Comparison of ENCODE assay signal across 12 cellular contexts in the genomic region with DNA sequence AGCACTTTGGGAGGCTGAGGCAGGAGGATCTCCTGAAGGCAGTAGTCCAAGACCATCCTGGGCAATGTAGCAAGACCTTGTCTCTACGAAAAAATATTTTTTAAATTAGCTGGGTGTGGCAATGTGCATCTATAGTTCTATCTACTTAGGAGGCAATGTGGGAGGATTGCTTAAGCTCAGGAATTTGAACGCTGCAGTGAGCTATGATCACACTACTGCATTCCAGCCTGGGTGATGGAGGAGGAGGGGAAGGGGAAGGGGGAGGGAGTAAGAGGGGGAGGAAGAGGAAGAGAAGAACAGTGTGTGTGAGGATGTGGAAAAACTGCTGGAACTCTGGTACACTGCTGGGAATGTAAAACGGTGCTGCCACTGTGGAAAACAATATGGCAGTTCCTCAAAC. TPM values are rescaled to one million over a fixed set of nuclear protein-coding genes. Genes with fewer than 3 reads are reported as not detected.
DNase-seq lines count a peak whose midpoint lies in the region; ATAC-seq, FAIRE-seq and TF ChIP-seq lines count a peak whose summit lies in the region.
"Had no signal": no experiment of that assay in that cellular context is flagged by ENCODE, and none has a peak within 500 bp of the region (broad histone marks: within the 10 kb centered on the region; RNA-seq: fewer than 3 reads in every experiment).

No MANE protein-coding gene starts in this region.

- ATAC-seq in GM21786 (IDR thresholded peaks at IDR 0.05; ENCODE audit: unreplicated experiment) (no peak), HG03442 (IDR thresholded peaks at IDR 0.05; ENCODE audit: unreplicated experiment) (no peak)
- ATAC-seq: natural killer cell had no signal

- H3K4me3 ChIP-seq in fibroblast of lung (replicated peaks in 1 of 4; ENCODE audit: control extremely low read depth in 1 of 4, insufficient read depth in 1 of 4, low read depth in 3 of 4, low read length in 4 of 4): no peak overlapping the region

- no peak overlapping the region for H3K27ac Mint-ChIP-seq in neural crest cell (ENCODE audit: unreplicated experiment)
- H3K27ac Mint-ChIP-seq: natural killer cell had no signal

- peaks cover 8% of the 10 kb centered on the region for H3K4me1 ChIP-seq in fibroblast of lung (ENCODE audit: control insufficient read depth, extremely low read depth, insufficient read depth, low read length)

- no peaks in the 10 kb centered on the region for H3K4me1 Mint-ChIP-seq in neural crest cell

- no peak overlapping the region for H3K4me2 ChIP-seq in fibroblast of lung (ENCODE audit: extremely low read depth, insufficient read depth, low read length)

- H3K4me3 Mint-ChIP-seq in neural crest cell: peak overlapping the region; percentile 47
- H3K4me3 Mint-ChIP-seq: natural killer cell had no signal

- H3K79me2 ChIP-seq in fibroblast of lung (ENCODE audit: control insufficient read depth, insufficient read depth, low read length): no peaks in the 10 kb centered on the region

- no peaks in the 10 kb centered on the region for H3K27me3 ChIP-seq in fibroblast of lung (ENCODE audit: control insufficient read depth, insufficient read depth, low read length)

- no peaks in the 10 kb centered on the region for H4K20me1 ChIP-seq in fibroblast of lung (ENCODE audit: control insufficient read depth, extremely low read depth, insufficient read depth, low read length)

- no peaks in the 10 kb centered on the region for H3K9me3 Mint-ChIP-seq in neural crest cell
- H3K9me3 Mint-ChIP-seq: natural killer cell had no signal

- peaks cover 3% of the 10 kb centered on the region for H3K36me3 Mint-ChIP-seq in neural crest cell (ENCODE audit: low read depth)
- H3K36me3 Mint-ChIP-seq: natural killer cell had no signal

- H2AFZ ChIP-seq in fibroblast of lung (ENCODE audit: low read length): peak overlapping the region; percentile 31

- H3K9me3 ChIP-seq in fibroblast of lung (ENCODE audit: control insufficient read depth, insufficient read depth, low read depth, low read length): no peaks in the 10 kb centered on the region

- no peak for FAIRE-seq in frontal cortex (lab: Jason Lieb, UNC)

- DNase-seq in AG08395 (ENCODE audit: low spot score): peak; percentile 52
- peak; percentile 44 for DNase-seq in LHCN-M2 (ENCODE audit: low read depth)
- DNase-seq in fibroblast of lung (ENCODE audit: low read depth in 2 of 2): peak; percentile 79 to 83
- DNase-seq in neural crest cell (ENCODE audit: low read depth, low spot score): no peak
- no peak for DNase-seq in NCI-H510A treated with DMSO at 0.1 percent for 48 hours (lab: John Stamatoyannopoulos, UW)
- DNase-seq in frontal cortex (ENCODE audit: low spot score in 2 of 2): no peak
- DNase-seq: DMS153, natural killer cell, NCI-H1105 treated with DMSO at 0.1 percent for 48 hours, SHP77 treated with DMSO at 0.1 percent for 48 hours had no signal

- H3K9ac ChIP-seq in fibroblast of lung (ENCODE audit: insufficient read depth, low read length): no peak overlapping the region

- no peak for TF ChIP-seq CTCF in fibroblast of lung (conservative IDR thresholded peaks at IDR 0.05 in 1 of 2, IDR thresholded peaks at IDR 0.05 in 1 of 2; ENCODE audit: low read depth in 1 of 2, low read length in 2 of 2)
- TF ChIP-seq CTCF in neural crest cell (conservative IDR thresholded peaks at IDR 0.05): no peak

- H3K36me3 ChIP-seq in fibroblast of lung (ENCODE audit: control insufficient read depth, insufficient read depth, low read length): no peaks in the 10 kb centered on the region

- H3K27me3 Mint-ChIP-seq in neural crest cell (ENCODE audit: low read depth): no peaks in the 10 kb centered on the region

- peak overlapping the region; percentile 56 for H3K27ac ChIP-seq in fibroblast of lung (ENCODE audit: insufficient read depth, low read length)

RNA-seq across cellular contexts. Expression of a gene that starts 9.2 kb away (rescaled TPM):
- total RNA-seq in LHCN-M2 (2014; rRNA removed): 5.3 and 6.3 TPM in 2 replicates
- 54.5 TPM for polyA plus RNA-seq in LHCN-M2 (2012)
- 8.2 and 19.8 TPM in 2 replicates for total RNA-seq in fibroblast of lung
- polyA plus RNA-seq in fibroblast of lung: 14.7 and 15.0 TPM in 2 replicates
- 68.4 and 84.2 TPM in 2 replicates for polyA plus RNA-seq in fibroblast of lung (2012)
- 79.1 and 133 TPM in 2 replicates for polyA minus RNA-seq in fibroblast of lung (ENCODE audit: low replicate concordance)
- total RNA-seq in neural crest cell: 33.1 and 37.6 TPM in 2 replicates
- total RNA-seq in frontal cortex: 24.9 TPM

RNA-seq across cellular contexts. Expression of a gene that starts 12.3 kb away (rescaled TPM):
- total RNA-seq in LHCN-M2 (2014; rRNA removed) (10.8 and 12.5 TPM in 2 replicates), fibroblast of lung (3.6 and 5.1 TPM in 2 replicates), neural crest cell (9.4 and 9.8 TPM in 2 replicates), frontal cortex (2.9 TPM)
- 13.5 TPM for polyA plus RNA-seq in LHCN-M2 (2012)
- 3.8 and 4.6 TPM in 2 replicates for polyA plus RNA-seq in fibroblast of lung
- 7.4 and 7.9 TPM in 2 replicates for polyA plus RNA-seq in fibroblast of lung (2012)
- 1.4 and 3.6 TPM in 2 replicates for polyA minus RNA-seq in fibroblast of lung (ENCODE audit: low replicate concordance)

RNA-seq across cellular contexts. Expression of a gene that starts 12.9 kb away (rescaled TPM):
- 22.0 and 23.6 TPM in 2 replicates for total RNA-seq in LHCN-M2 (2014; rRNA removed)
- 9.9 TPM for polyA plus RNA-seq in LHCN-M2 (2012)
- total RNA-seq in fibroblast of lung: 0.26 and 2.8 TPM in 2 replicates
- 1.1 and 6.3 TPM in 2 replicates for polyA plus RNA-seq in fibroblast of lung
- polyA plus RNA-seq in fibroblast of lung (2012): 1.5 and 6.9 TPM in 2 replicates
- 6.4 and 21.9 TPM in 2 replicates for polyA minus RNA-seq in fibroblast of lung (ENCODE audit: low replicate concordance)
- 34.2 and 35.3 TPM in 2 replicates for total RNA-seq in neural crest cell
- total RNA-seq in frontal cortex: 0.82 TPM

RNA-seq across cellular contexts. Expression of a gene that starts 27.8 kb away (rescaled TPM):
- 32.6 and 39.6 TPM in 2 replicates for total RNA-seq in LHCN-M2 (2014; rRNA removed)
- polyA plus RNA-seq in LHCN-M2 (2012): 32.9 TPM
- total RNA-seq in fibroblast of lung: 12.8 and 20.1 TPM in 2 replicates
- 19.5 and 21.0 TPM in 2 replicates for polyA plus RNA-seq in fibroblast of lung
- polyA plus RNA-seq in fibroblast of lung (2012): 24.6 and 26.8 TPM in 2 replicates
- polyA minus RNA-seq in fibroblast of lung (ENCODE audit: low replicate concordance): 12.7 and 19.4 TPM in 2 replicates
- 21.7 and 23.7 TPM in 2 replicates for total RNA-seq in neural crest cell
- 9.0 TPM for total RNA-seq in frontal cortex

RNA-seq across cellular contexts. Expression of a gene that starts 33.2 kb away (rescaled TPM):
- total RNA-seq in LHCN-M2 (2014; rRNA removed): 0.23 TPM in 1 of 2 replicates, not detected in the other
- polyA plus RNA-seq in LHCN-M2 (2012): 0.28 TPM
- under 0.01 and 0.17 TPM in 2 replicates for total RNA-seq in fibroblast of lung
- 0.07 and 0.12 TPM in 2 replicates for polyA plus RNA-seq in fibroblast of lung
- 0.13 TPM in 1 of 2 replicates, not detected in the other for polyA plus RNA-seq in fibroblast of lung (2012)
- not detected in 2 replicates for polyA minus RNA-seq in fibroblast of lung (ENCODE audit: low replicate concordance)
- total RNA-seq in neural crest cell: 0.30 and 0.54 TPM in 2 replicates
- not detected for total RNA-seq in frontal cortex

Comparison
In these comparisons a context has a peak if more than half of its experiments do, and no peak if none do; other contexts are left out.
1. DNase-seq: peak in AG08395 (single experiment), LHCN-M2 (single experiment) and fibroblast of lung (2 of 2); none in neural crest cell (single experiment), NCI-H510A treated with DMSO at 0.1 percent for 48 hours (single experiment) and frontal cortex (0 of 2).